ENCODE assay signal across 1 cellular context in the genomic region with DNA sequence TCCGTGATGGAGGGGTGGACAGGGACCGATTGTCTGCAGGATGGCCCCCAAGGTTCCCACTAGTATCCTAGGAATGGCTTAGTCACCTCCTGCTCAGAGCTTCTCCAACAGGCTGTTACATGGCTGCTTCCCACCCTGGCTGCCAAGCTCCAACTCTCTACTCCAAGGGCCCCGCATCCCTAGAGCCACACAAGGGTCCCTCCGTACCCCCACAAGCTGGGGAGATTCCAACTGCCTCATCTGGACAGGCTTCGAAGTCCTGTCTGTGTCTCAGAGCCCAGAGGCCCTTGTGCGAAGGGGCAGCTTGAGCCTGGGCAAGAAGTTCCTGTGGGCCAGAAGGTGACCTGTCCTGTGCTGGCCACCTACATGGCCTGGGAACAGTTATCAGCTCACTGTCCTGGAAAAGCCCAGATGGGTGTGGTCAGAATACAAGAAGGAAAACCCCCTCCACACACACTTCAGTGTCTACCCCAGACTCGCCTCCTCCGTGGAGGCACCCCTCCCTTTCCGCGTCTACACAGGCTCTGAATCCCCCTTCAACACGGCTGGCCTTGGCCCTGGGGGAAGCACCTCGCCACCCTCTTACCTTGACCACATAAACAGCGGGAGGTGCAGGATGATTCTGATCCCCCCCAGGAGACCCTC.
TF ChIP-seq lines count a peak whose summit lies in the region.

No MANE protein-coding gene starts in this region.

TF ChIP-seq in WTC11, 78 proteins besides CTCF, POLR2A, EP300 and RAD21 (continued from another document):
- TF ChIP-seq, protein P1, sequence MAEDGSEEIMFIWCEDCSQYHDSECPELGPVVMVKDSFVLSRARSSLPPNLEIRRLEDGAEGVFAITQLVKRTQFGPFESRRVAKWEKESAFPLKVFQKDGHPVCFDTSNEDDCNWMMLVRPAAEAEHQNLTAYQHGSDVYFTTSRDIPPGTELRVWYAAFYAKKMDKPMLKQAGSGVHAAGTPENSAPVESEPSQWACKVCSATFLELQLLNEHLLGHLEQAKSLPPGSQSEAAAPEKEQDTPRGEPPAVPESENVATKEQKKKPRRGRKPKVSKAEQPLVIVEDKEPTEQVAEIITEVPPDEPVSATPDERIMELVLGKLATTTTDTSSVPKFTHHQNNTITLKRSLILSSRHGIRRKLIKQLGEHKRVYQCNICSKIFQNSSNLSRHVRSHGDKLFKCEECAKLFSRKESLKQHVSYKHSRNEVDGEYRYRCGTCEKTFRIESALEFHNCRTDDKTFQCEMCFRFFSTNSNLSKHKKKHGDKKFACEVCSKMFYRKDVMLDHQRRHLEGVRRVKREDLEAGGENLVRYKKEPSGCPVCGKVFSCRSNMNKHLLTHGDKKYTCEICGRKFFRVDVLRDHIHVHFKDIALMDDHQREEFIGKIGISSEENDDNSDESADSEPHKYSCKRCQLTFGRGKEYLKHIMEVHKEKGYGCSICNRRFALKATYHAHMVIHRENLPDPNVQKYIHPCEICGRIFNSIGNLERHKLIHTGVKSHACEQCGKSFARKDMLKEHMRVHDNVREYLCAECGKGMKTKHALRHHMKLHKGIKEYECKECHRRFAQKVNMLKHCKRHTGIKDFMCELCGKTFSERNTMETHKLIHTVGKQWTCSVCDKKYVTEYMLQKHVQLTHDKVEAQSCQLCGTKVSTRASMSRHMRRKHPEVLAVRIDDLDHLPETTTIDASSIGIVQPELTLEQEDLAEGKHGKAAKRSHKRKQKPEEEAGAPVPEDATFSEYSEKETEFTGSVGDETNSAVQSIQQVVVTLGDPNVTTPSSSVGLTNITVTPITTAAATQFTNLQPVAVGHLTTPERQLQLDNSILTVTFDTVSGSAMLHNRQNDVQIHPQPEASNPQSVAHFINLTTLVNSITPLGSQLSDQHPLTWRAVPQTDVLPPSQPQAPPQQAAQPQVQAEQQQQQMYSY (CRISPR knock-in tag; IDR thresholded peaks at IDR 0.05): no peak
- TF ChIP-seq, protein P2, sequence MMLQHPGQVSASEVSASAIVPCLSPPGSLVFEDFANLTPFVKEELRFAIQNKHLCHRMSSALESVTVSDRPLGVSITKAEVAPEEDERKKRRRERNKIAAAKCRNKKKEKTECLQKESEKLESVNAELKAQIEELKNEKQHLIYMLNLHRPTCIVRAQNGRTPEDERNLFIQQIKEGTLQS (CRISPR knock-in tag; conservative IDR thresholded peaks at IDR 0.05): no peak
- TF ChIP-seq NR2C2 (CRISPR knock-in tag; IDR thresholded peaks at IDR 0.05) (no peak), ZNF138 (CRISPR knock-in tag; conservative IDR thresholded peaks at IDR 0.05) (no peak), RORB (CRISPR knock-in tag; IDR thresholded peaks at IDR 0.05) (no peak), EMX1 (CRISPR knock-in tag; IDR thresholded peaks at IDR 0.05) (no peak), FOXJ3 (CRISPR knock-in tag; IDR thresholded peaks at IDR 0.05; ENCODE audit: borderline replicate concordance) (no peak), ZNF317 (CRISPR knock-in tag; IDR thresholded peaks at IDR 0.05; ENCODE audit: borderline replicate concordance, low read depth) (no peak), CDX4 (CRISPR knock-in tag; IDR thresholded peaks at IDR 0.05; ENCODE audit: borderline replicate concordance) (no peak), E2F5 (CRISPR knock-in tag; IDR thresholded peaks at IDR 0.05) (no peak)
